ENCODE assay signal across 16 cellular contexts in the genomic region with DNA sequence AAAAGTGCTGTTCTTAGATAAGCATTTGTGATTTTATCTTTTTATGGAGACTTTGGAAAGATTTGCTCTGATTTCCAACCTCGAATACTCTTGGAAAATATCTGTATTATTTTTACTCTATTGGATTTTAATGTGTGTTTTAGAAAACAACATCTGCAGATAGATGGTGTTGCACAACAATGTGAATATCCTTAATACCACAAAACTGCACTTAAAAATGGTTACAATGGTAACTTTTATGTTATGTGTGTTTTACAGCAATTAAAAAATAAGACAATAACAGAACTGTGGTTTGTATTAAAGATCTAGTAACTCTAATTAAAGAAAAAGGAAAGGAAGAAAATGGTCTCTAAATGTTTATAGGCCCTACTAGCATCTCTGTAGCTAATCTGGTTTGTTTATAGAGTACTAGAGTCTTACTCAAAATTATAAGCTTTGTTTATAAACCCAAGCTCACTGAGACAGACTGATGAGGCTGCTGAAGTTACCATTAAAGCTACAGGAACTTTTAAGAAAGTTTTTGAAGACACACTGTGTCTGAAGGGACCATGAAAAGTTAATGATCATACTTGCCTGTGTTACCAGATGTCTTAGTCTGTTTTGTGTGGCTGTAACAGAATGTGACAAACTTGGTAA.
DNase-seq lines count a peak whose midpoint lies in the region; ATAC-seq and TF ChIP-seq lines count a peak whose summit lies in the region.
"Had no signal": no experiment of that assay in that cellular context is flagged by ENCODE, and none has a peak within 500 bp of the region (broad histone marks: within the 10 kb centered on the region; RNA-seq: fewer than 3 reads in every experiment).

No MANE protein-coding gene starts in this region.

- CTCF ChIA-PET in activated naive CD4-positive, alpha-beta T cell treated with anti-CD3 and anti-CD28 coated beads, Interleukin-2, amount 10 ng/mL, durations not matched to agents 7 days and 5 days (lab: Charles Lee) = interaction anchor here (2.6 to 3.2 kb wide), 2 partner anchors 8 to 139 kb away, joined by 12 to 19 read pairs; a partner anchor contains a TSS
- CTCF ChIA-PET in activated CD8-positive, alpha-beta T cell treated with anti-CD3 and anti-CD28 coated beads for 36 hours (lab: Charles Lee) = interaction anchor here (1.0 to 3.0 kb wide), 4 partner anchors 8 to 139 kb away, joined by 4 to 14 read pairs (median 8); a partner anchor contains a TSS

- intact Hi-C loops in activated CD8-positive, alpha-beta T cell treated with anti-CD3 and anti-CD28 coated beads for 36 hours (cut with micrococcal nuclease) = no loop called here
- intact Hi-C loops in stomach (cut with DNase I; ENCODE audit: low total_unique reads) = no loop called here

- H3K27me3 ChIP-seq in stomach = no peaks in the 10 kb centered on the region
- H3K27me3 ChIP-seq: sigmoid colon had no signal

- no peak for TF ChIP-seq EP300 in stomach (IDR thresholded peaks at IDR 0.05)

- H3K4me3 Mint-ChIP-seq in activated naive CD4-positive, alpha-beta T cell treated with anti-CD3 and anti-CD28 coated beads, Interleukin-2, amount 10 ng/mL, durations not matched to agents 7 days and 5 days = no peak overlapping the region
- no peak overlapping the region for H3K4me3 Mint-ChIP-seq in activated CD8-positive, alpha-beta T cell treated with anti-CD3 and anti-CD28 coated beads for 36 hours
- no peak overlapping the region for H3K4me3 Mint-ChIP-seq in immature natural killer cell

- H3K4me1 ChIP-seq in stomach = peaks cover 0 to 47% (median 18%) of the 10 kb centered on the region in 4 donors

- peak overlapping the region; percentile 17 for H3K27ac Mint-ChIP-seq in activated naive CD4-positive, alpha-beta T cell treated with anti-CD3 and anti-CD28 coated beads, Interleukin-2, amount 10 ng/mL, durations not matched to agents 7 days and 5 days
- H3K27ac Mint-ChIP-seq in activated CD8-positive, alpha-beta T cell treated with anti-CD3 and anti-CD28 coated beads for 36 hours = peak overlapping the region; percentile 85
- peak overlapping the region; percentile 86 to 97 (median 92) for H3K27ac Mint-ChIP-seq in immature natural killer cell

- no peaks in the 10 kb centered on the region for H3K36me3 ChIP-seq in stomach
- H3K36me3 ChIP-seq: sigmoid colon had no signal

- no peaks in the 10 kb centered on the region for H3K36me3 Mint-ChIP-seq in activated naive CD4-positive, alpha-beta T cell treated with anti-CD3 and anti-CD28 coated beads, Interleukin-2, amount 10 ng/mL, durations not matched to agents 7 days and 5 days
- peaks cover 1% of the 10 kb centered on the region for H3K36me3 Mint-ChIP-seq in activated CD8-positive, alpha-beta T cell treated with anti-CD3 and anti-CD28 coated beads for 36 hours (ENCODE audit: low read depth)
- H3K36me3 Mint-ChIP-seq in immature natural killer cell = peaks cover 0 to 3% (median 0%) of the 10 kb centered on the region in 3 donors

- WGBS in stomach, 5 donors = 30 to 44% (median 37%) methylated on average over 1 of the region's 1 CpG

- ATAC-seq in activated CD8-positive, alpha-beta T cell treated with anti-CD3 and anti-CD28 coated beads for 36 hours = no peak
- ATAC-seq in GM19397 (IDR thresholded peaks at IDR 0.05; ENCODE audit: unreplicated experiment) (no peak), HG03135 (IDR thresholded peaks at IDR 0.05; ENCODE audit: unreplicated experiment) (no peak)
- ATAC-seq: SK-N-SH treated with all-trans-retinoic acid at 6 μM for 48 hours had no signal

- no peak for DNase-seq in activated naive CD4-positive, alpha-beta T cell treated with anti-CD3 and anti-CD28 coated beads, Interleukin-2, amount 10 ng/mL, durations not matched to agents 7 days and 5 days
- no peak for DNase-seq in activated naive CD4-positive, alpha-beta T cell treated with anti-CD3 and anti-CD28 coated beads, Interleukin-2, amount 50 U/mL, for 16 hours
- no peak for DNase-seq in activated CD8-positive, alpha-beta T cell treated with anti-CD3 and anti-CD28 coated beads for 36 hours
- DNase-seq in immature natural killer cell (no peak), stomach (no peak), KG1 (lab: John Stamatoyannopoulos, UW) (no peak)
- DNase-seq: caudate nucleus, EL, HCEC 1CT, NCI-H1694 treated with DMSO at 0.1 percent for 48 hours, NCI-H524, sigmoid colon had no signal

- TF ChIP-seq POLR2A in stomach (IDR thresholded peaks at IDR 0.05) = no peak

- no peaks in the 10 kb centered on the region for H3K9me3 ChIP-seq in stomach
- H3K9me3 ChIP-seq: sigmoid colon had no signal

- H3K4me3 ChIP-seq in stomach = no peak overlapping the region
- H3K4me3 ChIP-seq: sigmoid colon had no signal

- TF ChIP-seq CTCF in activated CD8-positive, alpha-beta T cell treated with anti-CD3 and anti-CD28 coated beads for 36 hours (IDR thresholded peaks at IDR 0.05) = no peak
- no peak for TF ChIP-seq CTCF in stomach (IDR thresholded peaks at IDR 0.05)

- H3K4me1 Mint-ChIP-seq in activated naive CD4-positive, alpha-beta T cell treated with anti-CD3 and anti-CD28 coated beads, Interleukin-2, amount 10 ng/mL, durations not matched to agents 7 days and 5 days = peaks cover 25% of the 10 kb centered on the region
- peaks cover 28% of the 10 kb centered on the region for H3K4me1 Mint-ChIP-seq in activated CD8-positive, alpha-beta T cell treated with anti-CD3 and anti-CD28 coated beads for 36 hours (ENCODE audit: low read depth)
- peaks cover 38 to 65% of the 10 kb centered on the region in 2 donors for H3K4me1 Mint-ChIP-seq in immature natural killer cell

- peak overlapping the region in 3 of 5 donors; percentile 54 to 69 (median 61) for H3K27ac ChIP-seq in stomach
- H3K27ac ChIP-seq: VCaP had no signal

- POLR2A ChIA-PET in activated CD8-positive, alpha-beta T cell treated with anti-CD3 and anti-CD28 coated beads for 36 hours (lab: Charles Lee) = no interaction called here

- H3K9me3 Mint-ChIP-seq in activated naive CD4-positive, alpha-beta T cell treated with anti-CD3 and anti-CD28 coated beads, Interleukin-2, amount 10 ng/mL, durations not matched to agents 7 days and 5 days = no peaks in the 10 kb centered on the region
- no peaks in the 10 kb centered on the region for H3K9me3 Mint-ChIP-seq in activated CD8-positive, alpha-beta T cell treated with anti-CD3 and anti-CD28 coated beads for 36 hours
- H3K9me3 Mint-ChIP-seq in immature natural killer cell = no peaks in the 10 kb centered on the region

- peaks cover 4% of the 10 kb centered on the region for H3K27me3 Mint-ChIP-seq in activated naive CD4-positive, alpha-beta T cell treated with anti-CD3 and anti-CD28 coated beads, Interleukin-2, amount 10 ng/mL, durations not matched to agents 7 days and 5 days
- H3K27me3 Mint-ChIP-seq in activated CD8-positive, alpha-beta T cell treated with anti-CD3 and anti-CD28 coated beads for 36 hours = no peaks in the 10 kb centered on the region
- peaks cover 0 to 5% (median 2%) of the 10 kb centered on the region in 3 donors for H3K27me3 Mint-ChIP-seq in immature natural killer cell (ENCODE audit: low read depth in 3 of 3)

Comparison
In these comparisons a context has a peak if more than half of its experiments do, and no peak if none do; other contexts are left out.
1. H3K27ac Mint-ChIP-seq: peak in every context shown above with its lines; median percentile 92 in immature natural killer cell; 85 in activated CD8-positive, alpha-beta T cell treated with anti-CD3 and anti-CD28 coated beads for 36 hours; 17 in activated naive CD4-positive, alpha-beta T cell treated with anti-CD3 and anti-CD28 coated beads, Interleukin-2, amount 10 ng/mL, durations not matched to agents 7 days and 5 days.